1 cellular context compared by ENCODE assay signal in genomic region chr15:63156086-63156707, GRCh38.
TF ChIP-seq lines count a peak whose summit lies in the region.

No MANE protein-coding gene starts in this region.

TF ChIP-seq in IMR-90, 13 proteins besides CTCF, POLR2A, EP300 and RAD21 (continued from another document):
- no peak for TF ChIP-seq RCOR1 (IDR thresholded peaks at IDR 0.05; ENCODE audit: insufficient replicate concordance, low read length)
- TF ChIP-seq MXI1 (IDR thresholded peaks at IDR 0.05; ENCODE audit: borderline replicate concordance, low read depth, low read length): no peak
- no peak for TF ChIP-seq ELK1 (IDR thresholded peaks at IDR 0.05; ENCODE audit: borderline replicate concordance, low read depth, low read length)
- no peak for TF ChIP-seq MAZ (IDR thresholded peaks at IDR 0.05; ENCODE audit: borderline replicate concordance, low read depth, low read length)
- TF ChIP-seq, protein P1, sequence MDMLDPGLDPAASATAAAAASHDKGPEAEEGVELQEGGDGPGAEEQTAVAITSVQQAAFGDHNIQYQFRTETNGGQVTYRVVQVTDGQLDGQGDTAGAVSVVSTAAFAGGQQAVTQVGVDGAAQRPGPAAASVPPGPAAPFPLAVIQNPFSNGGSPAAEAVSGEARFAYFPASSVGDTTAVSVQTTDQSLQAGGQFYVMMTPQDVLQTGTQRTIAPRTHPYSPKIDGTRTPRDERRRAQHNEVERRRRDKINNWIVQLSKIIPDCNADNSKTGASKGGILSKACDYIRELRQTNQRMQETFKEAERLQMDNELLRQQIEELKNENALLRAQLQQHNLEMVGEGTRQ (IDR thresholded peaks at IDR 0.05; ENCODE audit: low read depth, low read length): no peak
- TF ChIP-seq SMC3 (IDR thresholded peaks at IDR 0.05; ENCODE audit: low read depth, low read length): no peak
